In genomic region chr1:63523738-63524137, GRCh38 we compare ENCODE assay signal across 8 cellular contexts. TPM values are rescaled to one million over a fixed set of nuclear protein-coding genes. Genes with fewer than 3 reads are reported as not detected.
DNase-seq lines count a peak whose midpoint lies in the region; TF ChIP-seq lines count a peak whose summit lies in the region.

No MANE protein-coding gene starts in this region.

- H2BK5ac ChIP-seq in mesenchymal stem cell (ENCODE audit: low read depth, low read length, poor library complexity, severe bottlenecking) = no peak overlapping the region

- H4K20me1 ChIP-seq in GM23248 (ENCODE audit: insufficient read depth) = no peaks in the 10 kb centered on the region
- H4K20me1 ChIP-seq in MM.1S (ENCODE audit: insufficient read depth, low read length) = no peaks in the 10 kb centered on the region

- TF ChIP-seq CTCF in MM.1S (IDR thresholded peaks at IDR 0.05; ENCODE audit: low read length) (no peak), uterus (IDR thresholded peaks at IDR 0.05) (no peak)

- no peak overlapping the region for H2AK5ac ChIP-seq in mesenchymal stem cell (ENCODE audit: low read length, severe bottlenecking)

- no peak for TF ChIP-seq POLR2A in uterus (IDR thresholded peaks at IDR 0.05)

- H3K79me2 ChIP-seq in GM23248 (ENCODE audit: insufficient read depth) = peaks cover 57% of the 10 kb centered on the region
- peaks cover 56% of the 10 kb centered on the region for H3K79me2 ChIP-seq in MM.1S (ENCODE audit: low read length)

- H3K4ac ChIP-seq in mesenchymal stem cell (ENCODE audit: low read depth in 1 of 2, low read length in 2 of 2) = no peak overlapping the region

- no peaks in the 10 kb centered on the region for H3K36me3 ChIP-seq in GM23248 (ENCODE audit: low read depth)
- no peaks in the 10 kb centered on the region for H3K36me3 ChIP-seq in MM.1S (replicated peaks; ENCODE audit: insufficient read depth, low read length)
- H3K36me3 ChIP-seq in mesenchymal stem cell (ENCODE audit: control insufficient read depth in 1 of 2, insufficient read depth in 2 of 2, low read depth in 1 of 2, low read length in 2 of 2) = peaks cover 0 to 31% of the 10 kb centered on the region in 2 experiments
- H3K36me3 ChIP-seq in uterus = no peaks in the 10 kb centered on the region

- H3K9ac ChIP-seq in GM23248 (peak overlapping the region; percentile 93), MM.1S (ENCODE audit: low read length) (peak overlapping the region; percentile 94), mesenchymal stem cell (ENCODE audit: low read length) (peak overlapping the region; percentile 98)

- H3K18ac ChIP-seq in mesenchymal stem cell (ENCODE audit: low read depth in 1 of 2, low read length in 2 of 2) = no peak overlapping the region

- H3K9me2 ChIP-seq in GM23248 (ENCODE audit: insufficient read depth) (no peaks in the 10 kb centered on the region), MM.1S (replicated peaks; ENCODE audit: insufficient read depth, low read length) (no peaks in the 10 kb centered on the region)

- H2BK15ac ChIP-seq in mesenchymal stem cell (ENCODE audit: low read depth, poor library complexity, severe bottlenecking) = no peak overlapping the region

- H3K27me3 ChIP-seq in GM23248 (replicated peaks; ENCODE audit: insufficient read depth) = no peaks in the 10 kb centered on the region
- H3K27me3 ChIP-seq in MM.1S (replicated peaks; ENCODE audit: insufficient read depth, low read length) = no peaks in the 10 kb centered on the region
- H3K27me3 ChIP-seq in mesenchymal stem cell (ENCODE audit: control insufficient read depth in 1 of 2, insufficient read depth in 1 of 2, low read length in 2 of 2) = no peaks in the 10 kb centered on the region
- no peaks in the 10 kb centered on the region for H3K27me3 ChIP-seq in uterus

- no peak overlapping the region for H3K23ac ChIP-seq in mesenchymal stem cell (ENCODE audit: low read length in 2 of 2)

- peaks cover 3% of the 10 kb centered on the region for H3K79me1 ChIP-seq in mesenchymal stem cell (replicated peaks; ENCODE audit: low read length, poor library complexity, severe bottlenecking)

- H2BK120ac ChIP-seq in mesenchymal stem cell (ENCODE audit: low read depth, low read length) = no peak overlapping the region

- no peak overlapping the region for H2BK12ac ChIP-seq in mesenchymal stem cell (ENCODE audit: low read length in 2 of 2)

- 0 to 3% methylated on average over 11 of the region's 11 CpGs for WGBS in GM23248 (ENCODE audit: low coverage in 1 of 2, low lambda C conversion rate in 2 of 2, missing lambda C conversion rate in 2 of 2), 2 experiments
- WGBS in mesenchymal stem cell = 2% methylated on average over 11 of the region's 11 CpGs

- peaks cover 17% of the 10 kb centered on the region for H3F3A ChIP-seq in GM23248 (ENCODE audit: insufficient read depth)
- peaks cover 29% of the 10 kb centered on the region for H3F3A ChIP-seq in MM.1S (ENCODE audit: insufficient read depth, low read length)

- H3K9me3 ChIP-seq in GM23248 (ENCODE audit: low read depth) (no peaks in the 10 kb centered on the region), MM.1S (replicated peaks; ENCODE audit: insufficient read depth, low read length) (no peaks in the 10 kb centered on the region), mesenchymal stem cell (ENCODE audit: control insufficient read depth, low read length) (no peaks in the 10 kb centered on the region), uterus (no peaks in the 10 kb centered on the region)

- peaks cover 13% of the 10 kb centered on the region for H3K4me1 ChIP-seq in GM23248 (ENCODE audit: insufficient read depth)
- H3K4me1 ChIP-seq in MM.1S (ENCODE audit: low read length) = peaks cover 15% of the 10 kb centered on the region
- no peaks in the 10 kb centered on the region for H3K4me1 ChIP-seq in mesenchymal stem cell (ENCODE audit: control insufficient read depth, insufficient read depth, low read depth, low read length)
- H3K4me1 ChIP-seq in uterus = no peaks in the 10 kb centered on the region

- no peak overlapping the region for H3K14ac ChIP-seq in mesenchymal stem cell (ENCODE audit: low read length in 2 of 2)

- in situ Hi-C loops in GM23248 (cut with MboI) = no loop called here

- H4K91ac ChIP-seq in mesenchymal stem cell (ENCODE audit: low read length) = no peak overlapping the region

- H2AFZ ChIP-seq in GM23248 (peak overlapping the region; percentile 99), MM.1S (ENCODE audit: low read length) (peak overlapping the region; percentile 25), mesenchymal stem cell (ENCODE audit: low read depth, low read length) (peak overlapping the region; percentile 74)

- peak overlapping the region; percentile 89 for H3K4me2 ChIP-seq in GM23248 (ENCODE audit: unreplicated experiment)
- peak overlapping the region; percentile 91 for H3K4me2 ChIP-seq in MM.1S (ENCODE audit: low read depth, low read length)
- peak overlapping the region; percentile 80 for H3K4me2 ChIP-seq in mesenchymal stem cell (ENCODE audit: low read length, poor library complexity, severe bottlenecking)

- H3K4me3 ChIP-seq in GM23248 = peak overlapping the region; percentile 97
- peak overlapping the region; percentile 87 for H3K4me3 ChIP-seq in MM.1S (ENCODE audit: low read length)
- peak overlapping the region; percentile 55 to 96 for H3K4me3 ChIP-seq in mesenchymal stem cell (ENCODE audit: insufficient read depth in 1 of 2, low read depth in 1 of 2, low read length in 2 of 2)
- H3K4me3 ChIP-seq in uterus = peak overlapping the region; percentile 60 to 70

- H3K27ac ChIP-seq in GM23248 (peak overlapping the region; percentile 97), MM.1S (ENCODE audit: low read length) (peak overlapping the region; percentile 97), mesenchymal stem cell (ENCODE audit: low read length, poor library complexity, severe bottlenecking) (peak overlapping the region; percentile 92), uterus (peak overlapping the region; percentile 93 to 95)

- no peak overlapping the region for H4K8ac ChIP-seq in mesenchymal stem cell (ENCODE audit: low read length)

- intact Hi-C loops in uterus (cut with DNase I; ENCODE audit: low total_unique reads) = no loop called here

- DNase-seq in NCI-H748 (lab: John Stamatoyannopoulos, UW; ENCODE audit: unreplicated experiment) (peak; percentile 69), NCI-H748 treated with DMSO at 0.1 percent for 48 hours (lab: John Stamatoyannopoulos, UW) (no peak), GM23248 (peak; percentile 54), MM.1S (no peak), cerebellum (ENCODE audit: low spot score) (peak; percentile 17), mesenchymal stem cell (no peak), uterus (no peak), NCI-H1436 treated with DMSO at 0.1 percent for 48 hours (lab: John Stamatoyannopoulos, UW) (no peak)

RNA-seq across cellular contexts. Expression of gene EFCAB7, which starts 0.4 kb away (rescaled TPM):
- 1.4 and 37.5 TPM in 2 replicates for total RNA-seq in GM23248 (2014; rRNA removed; shearing (Covaris generic))
- 6.2 and 6.3 TPM in 2 replicates for polyA plus RNA-seq in GM23248 (2016; fragmentation: Nextera tagmentation; extraction: Ambion mirVana)
- total RNA-seq in cerebellum (31.6 TPM), uterus (10 to 100 TPM in 2 of 4 donors, 1 to 10 TPM in 2; 2.8 to 29.9 (median 10.0) TPM)
- polyA plus RNA-seq in mesenchymal stem cell (2013, experiment 1 of 2) = 5.2 TPM
- polyA plus RNA-seq in mesenchymal stem cell (2013, experiment 2 of 2) = 4.4 TPM

RNA-seq across cellular contexts. Expression of gene ITGB3BP, which starts 0.7 kb away (rescaled TPM):
- total RNA-seq in GM23248 (2014; rRNA removed; shearing (Covaris generic)) = 10.3 and 24.4 TPM in 2 replicates
- 25.3 and 26.1 TPM in 2 replicates for polyA plus RNA-seq in GM23248 (2016; fragmentation: Nextera tagmentation; extraction: Ambion mirVana)
- 35.2 TPM for total RNA-seq in cerebellum
- polyA plus RNA-seq in mesenchymal stem cell (2013, experiment 1 of 2) = 20.0 TPM
- polyA plus RNA-seq in mesenchymal stem cell (2013, experiment 2 of 2) = 20.4 TPM
- total RNA-seq in uterus = 10 to 100 TPM in 3 of 4 donors, 1 to 10 TPM in 1; 5.4 to 56.8 (median 30.4) TPM

Comparison
In these comparisons a context has a peak if more than half of its experiments do, and no peak if none do; other contexts are left out.
1. DNase-seq: peak in NCI-H748 (single experiment), GM23248 (single experiment) and cerebellum (single experiment); none in NCI-H748 treated with DMSO at 0.1 percent for 48 hours (single experiment), MM.1S (single experiment), mesenchymal stem cell (single experiment), uterus (0 of 2) and NCI-H1436 treated with DMSO at 0.1 percent for 48 hours (single experiment).
2. H2AFZ ChIP-seq: peak in every context shown above with its lines; median percentile 99 in GM23248; 74 in mesenchymal stem cell; 25 in MM.1S.
3. Peak in every context shown above with its lines, with median percentiles within 50 percentile points of each other: H3K27ac ChIP-seq, H3K4me2 ChIP-seq, H3K4me3 ChIP-seq and H3K9ac ChIP-seq.